25 cellular contexts compared by ENCODE assay signal in genomic region chr19:4365791-4366665, GRCh38. TPM values are rescaled to one million over a fixed set of nuclear protein-coding genes. Genes with fewer than 3 reads are reported as not detected.
DNase-seq lines count a peak whose midpoint lies in the region; ATAC-seq and TF ChIP-seq lines count a peak whose summit lies in the region.
"Had no signal": no experiment of that assay in that cellular context is flagged by ENCODE, and none has a peak within 500 bp of the region (broad histone marks: within the 10 kb centered on the region; RNA-seq: fewer than 3 reads in every experiment).

No MANE protein-coding gene starts in this region.

- peaks cover 39 to 58% (median 56%) of the 10 kb centered on the region in 10 experiments for H3K4me1 ChIP-seq in BLaER1 treated with 17β-estradiol and CSF1 and Interleukin-3, amounts not matched to agents 10 nM and 100 nM
- H3K4me1 ChIP-seq in ascending aorta, result peaks cover 0 to 21% of the 10 kb centered on the region in 2 donors

- intact Hi-C loops in activated CD8-positive, alpha-beta T cell treated with anti-CD3 and anti-CD28 coated beads for 36 hours (cut with micrococcal nuclease), result no loop called here
- intact Hi-C loops in ascending aorta (cut with DNase I) (no loop called here), left cardiac atrium (cut with DNase I) (no loop called here)

- CTCF ChIA-PET in activated CD8-positive, alpha-beta T cell treated with anti-CD3 and anti-CD28 coated beads for 36 hours (lab: Charles Lee), result interaction anchor here (1.1 to 1.8 kb wide), 3 partner anchors 14 to 99 kb away, joined by 4 to 5 read pairs (median 4); partner anchors contain the start of gene SH3GL1

- peak overlapping the region; percentile 49 for H3K27ac Mint-ChIP-seq in activated CD8-positive, alpha-beta T cell treated with anti-CD3 and anti-CD28 coated beads for 36 hours
- H3K27ac Mint-ChIP-seq in naive B cell, result peak overlapping the region in 4 of 6 donors; percentile 42 to 94 (median 77)
- H3K27ac Mint-ChIP-seq: activated T-helper 2 cell treated with anti-CD3 and anti-CD28 coated beads, Interferon-gamma antibody, Interleukin-2, Interleukin-4, amounts not matched to agents 10 μg/mL and 5 μg/mL and 100 μg/mL, durations not matched to agents 14 hours and 24 hours and 36 hours had no signal

- peaks cover 29% of the 10 kb centered on the region for H3K4me1 Mint-ChIP-seq in activated CD8-positive, alpha-beta T cell treated with anti-CD3 and anti-CD28 coated beads for 36 hours (ENCODE audit: low read depth)
- peaks cover 25 to 34% (median 33%) of the 10 kb centered on the region in 3 donors for H3K4me1 Mint-ChIP-seq in naive B cell

- H3K4me2 ChIP-seq in BLaER1 treated with 17β-estradiol and CSF1 and Interleukin-3, amounts not matched to agents 10 nM and 100 nM, result peak overlapping the region in 6 of 11 experiments; percentile 3 to 42 (median 26); a peak in 10 of 22 replicates

- no peaks in the 10 kb centered on the region for H3K9me3 ChIP-seq in BLaER1 treated with 17β-estradiol and CSF1 and Interleukin-3, amounts not matched to agents 10 nM and 100 nM (replicated peaks in 1 of 11)
- no peaks in the 10 kb centered on the region for H3K9me3 ChIP-seq in ascending aorta
- H3K9me3 ChIP-seq: sigmoid colon, stomach, tibial artery had no signal

- peak overlapping the region in 10 of 11 experiments; percentile 4 to 48 (median 28); a peak in 9 of 22 replicates for H3K9ac ChIP-seq in BLaER1 treated with 17β-estradiol and CSF1 and Interleukin-3, amounts not matched to agents 10 nM and 100 nM

- no peak overlapping the region for H3K4me3 Mint-ChIP-seq in activated CD8-positive, alpha-beta T cell treated with anti-CD3 and anti-CD28 coated beads for 36 hours
- no peak overlapping the region for H3K4me3 Mint-ChIP-seq in naive B cell
- H3K4me3 Mint-ChIP-seq: CD4-positive, alpha-beta memory T cell; naive thymus-derived CD8-positive, alpha-beta T cell had no signal

- POLR2A ChIA-PET in activated CD8-positive, alpha-beta T cell treated with anti-CD3 and anti-CD28 coated beads for 36 hours (lab: Charles Lee), result interaction anchor here (0.6 to 1.5 kb wide), 3 partner anchors 14 to 90 kb away, joined by 3 to 7 read pairs (median 3); partner anchors contain the start of gene MPND

- H3K36me3 Mint-ChIP-seq in activated CD8-positive, alpha-beta T cell treated with anti-CD3 and anti-CD28 coated beads for 36 hours (ENCODE audit: low read depth), result peaks cover 16% of the 10 kb centered on the region
- no peaks in the 10 kb centered on the region for H3K36me3 Mint-ChIP-seq in naive B cell

- H4K20me1 ChIP-seq in BLaER1 treated with 17β-estradiol and CSF1 and Interleukin-3, amounts not matched to agents 10 nM and 100 nM, result peaks cover 56 to 99% (median 86%) of the 10 kb centered on the region in 11 experiments

- no peak for TF ChIP-seq CTCF in activated CD8-positive, alpha-beta T cell treated with anti-CD3 and anti-CD28 coated beads for 36 hours (IDR thresholded peaks at IDR 0.05)
- TF ChIP-seq CTCF in ascending aorta (IDR thresholded peaks at IDR 0.05), result no peak

- H3K9me3 Mint-ChIP-seq in activated CD8-positive, alpha-beta T cell treated with anti-CD3 and anti-CD28 coated beads for 36 hours, result no peaks in the 10 kb centered on the region
- no peaks in the 10 kb centered on the region for H3K9me3 Mint-ChIP-seq in naive B cell
- H3K9me3 Mint-ChIP-seq: activated T-helper 2 cell treated with anti-CD3 and anti-CD28 coated beads, Interferon-gamma antibody, Interleukin-2, Interleukin-4, amounts not matched to agents 10 μg/mL and 5 μg/mL and 100 μg/mL, durations not matched to agents 14 hours and 24 hours and 36 hours; CD4-positive, alpha-beta memory T cell; naive thymus-derived CD8-positive, alpha-beta T cell had no signal

- ATAC-seq in activated CD8-positive, alpha-beta T cell treated with anti-CD3 and anti-CD28 coated beads for 36 hours, result no peak
- no peak for ATAC-seq in naive B cell (ENCODE audit: low read depth in 2 of 2)
- no peak for ATAC-seq in HG02798 (IDR thresholded peaks at IDR 0.05; ENCODE audit: poor library complexity, unreplicated experiment)
- ATAC-seq in left cardiac atrium, result no peak
- ATAC-seq: naive thymus-derived CD8-positive, alpha-beta T cell had no signal

- peak overlapping the region in 8 of 11 experiments; percentile 6 to 47 (median 24); a peak in 8 of 22 replicates for H3K27ac ChIP-seq in BLaER1 treated with 17β-estradiol and CSF1 and Interleukin-3, amounts not matched to agents 10 nM and 100 nM
- H3K27ac ChIP-seq in ascending aorta, result no peak overlapping the region
- H3K27ac ChIP-seq: brain microvascular endothelial cell, tibial artery had no signal

- DNase-seq in AG08396 (ENCODE audit: low spot score), result peak; percentile 5
- DNase-seq in activated CD8-positive, alpha-beta T cell treated with anti-CD3 and anti-CD28 coated beads for 36 hours, result no peak
- DNase-seq in naive B cell, result no peak
- no peak for DNase-seq in ascending aorta (ENCODE audit: low spot score in 2 of 2)
- DNase-seq in SHP77 treated with DMSO at 0.1 percent for 48 hours (lab: John Stamatoyannopoulos, UW), result no peak
- no peak for DNase-seq in left cardiac atrium
- DNase-seq: activated CD8-positive, alpha-beta memory T cell treated with anti-CD3 and anti-CD28 coated beads, Interleukin-2, amount 50 U/mL, for 4 hours; brain microvascular endothelial cell; CD4-positive, alpha-beta memory T cell; DMS 273 treated with DMSO at 0.1 percent for 48 hours; effector memory CD4-positive, alpha-beta T cell; foreskin fibroblast; KG1; MM.1S; NCI-H1436 treated with DMSO at 0.1 percent for 48 hours; NCI-H510A treated with DMSO at 0.1 percent for 48 hours; NK-92 treated with Interleukin-12 subunit alpha and Interleukin-12 subunit beta, amount 100 ng/mL, for 24 hours; sigmoid colon; stimulated activated CD4-positive, alpha-beta T cell treated with anti-CD3 and anti-CD28 coated beads, Interleukin-15, amount 100 ng/mL, for 24 hours had no signal

- H3K4me3 ChIP-seq in BLaER1 treated with 17β-estradiol and CSF1 and Interleukin-3, amounts not matched to agents 10 nM and 100 nM, result no peak overlapping the region
- H3K4me3 ChIP-seq in ascending aorta, result no peak overlapping the region
- H3K4me3 ChIP-seq: sigmoid colon, stomach, tibial artery had no signal

- H3K36me3 ChIP-seq in BLaER1 treated with 17β-estradiol and CSF1 and Interleukin-3, amounts not matched to agents 10 nM and 100 nM, result peaks cover 55 to 74% (median 60%) of the 10 kb centered on the region in 11 experiments
- H3K36me3 ChIP-seq in ascending aorta, result peaks cover 44 to 57% of the 10 kb centered on the region in 2 donors

- H3K27me3 Mint-ChIP-seq in activated CD8-positive, alpha-beta T cell treated with anti-CD3 and anti-CD28 coated beads for 36 hours, result no peaks in the 10 kb centered on the region
- no peaks in the 10 kb centered on the region for H3K27me3 Mint-ChIP-seq in naive B cell
- H3K27me3 Mint-ChIP-seq: CD4-positive, alpha-beta memory T cell; naive thymus-derived CD8-positive, alpha-beta T cell had no signal

- no peaks in the 10 kb centered on the region for H3K27me3 ChIP-seq in BLaER1 treated with 17β-estradiol and CSF1 and Interleukin-3, amounts not matched to agents 10 nM and 100 nM
- H3K27me3 ChIP-seq in ascending aorta, result no peaks in the 10 kb centered on the region
- H3K27me3 ChIP-seq: brain microvascular endothelial cell, sigmoid colon, stomach, tibial artery had no signal

RNA-seq across cellular contexts. Expression of gene MPND, which starts 22.7 kb away (rescaled TPM):
- 10 to 100 TPM; 15.5 to 16.6 TPM for total RNA-seq in activated CD8-positive, alpha-beta T cell treated with anti-CD3 and anti-CD28 coated beads for 36 hours
- 1 to 10 TPM; 4.6 to 6.3 (median 5.4) TPM for polyA plus RNA-seq in naive B cell (ENCODE audit: low read depth in 6 of 6)
- total RNA-seq in ascending aorta (21.9 TPM), left cardiac atrium (10 to 100 TPM; 21.1 to 22.3 TPM)

RNA-seq across cellular contexts. Expression of gene STAP2, which starts 27.4 kb away (rescaled TPM):
- 10 to 100 TPM in 1 of 2 experiments, 1 to 10 TPM in 1; 9.6 to 14.6 TPM for total RNA-seq in activated CD8-positive, alpha-beta T cell treated with anti-CD3 and anti-CD28 coated beads for 36 hours
- polyA plus RNA-seq in naive B cell (ENCODE audit: low read depth in 6 of 6), result under 1 TPM in 1 of 6 donors, not detected in 5; 0.94 TPM
- total RNA-seq in ascending aorta, result 6.6 TPM
- 1 to 10 TPM; 4.8 to 8.2 TPM for total RNA-seq in left cardiac atrium

RNA-seq across cellular contexts. Expression of gene SH3GL1, which starts 34.3 kb away (rescaled TPM):
- 10 to 100 TPM; 53.1 to 59.2 TPM for total RNA-seq in activated CD8-positive, alpha-beta T cell treated with anti-CD3 and anti-CD28 coated beads for 36 hours
- polyA plus RNA-seq in naive B cell (ENCODE audit: low read depth in 6 of 6), result 10 to 100 TPM in 5 of 6 donors, 1 to 10 TPM in 1; 4.9 to 18.5 (median 12.7) TPM
- 61.4 TPM for total RNA-seq in ascending aorta
- 10 to 100 TPM; 31.4 to 39.4 TPM for total RNA-seq in left cardiac atrium

RNA-seq across cellular contexts. Expression of gene CHAF1A, which starts 36.4 kb away (rescaled TPM):
- total RNA-seq in activated CD8-positive, alpha-beta T cell treated with anti-CD3 and anti-CD28 coated beads for 36 hours, result 10 to 100 TPM; 78.3 to 80.5 TPM
- polyA plus RNA-seq in naive B cell (ENCODE audit: low read depth in 6 of 6), result 1 to 10 TPM in 5 of 6 donors, under 1 TPM in 1; 0.14 to 4.8 (median 2.7) TPM
- total RNA-seq in ascending aorta (0.85 TPM), left cardiac atrium (1 to 10 TPM; 5.2 to 8.4 TPM)

Comparison
In these comparisons a context has a peak if more than half of its experiments do, and no peak if none do; other contexts are left out.
1. H3K27ac ChIP-seq: peak in BLaER1 treated with 17β-estradiol and CSF1 and Interleukin-3, amounts not matched to agents 10 nM and 100 nM (8 of 11); none in ascending aorta (0 of 2).